2 cellular contexts compared by ENCODE assay signal in the genomic region with DNA sequence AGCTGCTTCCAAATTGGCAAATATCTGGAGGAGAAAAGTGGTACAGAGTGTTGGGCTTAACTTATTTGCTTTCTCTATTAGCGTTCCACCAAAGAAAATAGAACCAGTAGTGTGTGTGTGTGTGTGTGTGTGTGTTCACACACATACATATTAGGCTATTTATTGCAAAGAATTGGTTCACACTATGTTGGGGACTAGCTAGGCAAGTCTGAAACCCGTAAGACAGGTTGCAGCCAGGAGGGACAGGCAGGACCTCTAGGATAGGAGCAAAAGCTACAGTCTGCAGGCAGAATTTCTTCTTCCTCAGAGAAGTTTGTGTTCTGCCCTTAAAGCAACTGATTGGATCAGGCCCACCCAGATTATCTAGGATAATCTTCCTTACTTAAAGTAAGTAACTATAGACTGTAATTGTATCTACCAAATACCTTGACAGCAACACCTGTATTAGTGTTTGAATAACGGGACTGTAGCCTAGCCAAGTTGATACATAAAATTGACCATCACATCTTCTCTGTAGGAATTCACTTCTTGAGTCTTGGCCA.
TF ChIP-seq lines count a peak whose summit lies in the region.

No MANE protein-coding gene starts in this region.

TF ChIP-seq in HEK293, 187 proteins besides CTCF, POLR2A, EP300 and RAD21:
- TF ChIP-seq ZNF747 (tag by site-specific recombination; IDR thresholded peaks at IDR 0.05) (no peak), ZNF10 (tag by site-specific recombination; IDR thresholded peaks at IDR 0.05) (peak; percentile 86)
- TF ChIP-seq, protein P1, sequence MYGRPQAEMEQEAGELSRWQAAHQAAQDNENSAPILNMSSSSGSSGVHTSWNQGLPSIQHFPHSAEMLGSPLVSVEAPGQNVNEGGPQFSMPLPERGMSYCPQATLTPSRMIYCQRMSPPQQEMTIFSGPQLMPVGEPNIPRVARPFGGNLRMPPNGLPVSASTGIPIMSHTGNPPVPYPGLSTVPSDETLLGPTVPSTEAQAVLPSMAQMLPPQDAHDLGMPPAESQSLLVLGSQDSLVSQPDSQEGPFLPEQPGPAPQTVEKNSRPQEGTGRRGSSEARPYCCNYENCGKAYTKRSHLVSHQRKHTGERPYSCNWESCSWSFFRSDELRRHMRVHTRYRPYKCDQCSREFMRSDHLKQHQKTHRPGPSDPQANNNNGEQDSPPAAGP (tag by site-specific recombination; IDR thresholded peaks at IDR 0.05) = no peak

TF ChIP-seq in HEK293T, 16 proteins besides CTCF, POLR2A, EP300 and RAD21:
- no peak for TF ChIP-seq FOXK2 (IDR thresholded peaks at IDR 0.05)
